ENCODE assay signal across 1 cellular context in genomic region chr14:37201724-37202123, GRCh38.
TF ChIP-seq lines count a peak whose summit lies in the region.

No MANE protein-coding gene starts in this region.

TF ChIP-seq in HepG2, 621 proteins besides CTCF, POLR2A, EP300 and RAD21 (continued from another document and continues in another):
- TF ChIP-seq GLMP (CRISPR knock-in tag; IDR thresholded peaks at IDR 0.05; ENCODE audit: borderline replicate concordance) (no peak), SNRNP70 (IDR thresholded peaks at IDR 0.05; ENCODE audit: low read depth, low read length) (no peak), PAF1 (CRISPR knock-in tag; IDR thresholded peaks at IDR 0.05) (no peak), TAF1 (CRISPR knock-in tag; IDR thresholded peaks at IDR 0.05) (no peak), ZNF788 (CRISPR knock-in tag; IDR thresholded peaks at IDR 0.05; ENCODE audit: borderline replicate concordance) (no peak), NR2C2 (CRISPR knock-in tag; IDR thresholded peaks at IDR 0.05; ENCODE audit: borderline replicate concordance) (peak; percentile 48; the same call in 1 of the 2 replicates), KLF11 (CRISPR knock-in tag; IDR thresholded peaks at IDR 0.05) (no peak), USF2 (IDR thresholded peaks at IDR 0.05; ENCODE audit: low read depth, low read length) (no peak), USF2 (CRISPR knock-in tag; IDR thresholded peaks at IDR 0.05; ENCODE audit: borderline replicate concordance) (no peak), FOXC1 (CRISPR knock-in tag; IDR thresholded peaks at IDR 0.05; ENCODE audit: borderline replicate concordance) (no peak), TERF1 (CRISPR knock-in tag; IDR thresholded peaks at IDR 0.05) (no peak), JUND (CRISPR knock-in tag; IDR thresholded peaks at IDR 0.05) (no peak), ATAD3A (CRISPR knock-in tag; IDR thresholded peaks at IDR 0.05) (no peak), FOXA3 (CRISPR knock-in tag; IDR thresholded peaks at IDR 0.05) (peak; percentile 31; the same call in 1 of the 2 replicates), ZNF124 (CRISPR knock-in tag; IDR thresholded peaks at IDR 0.05) (no peak), RARA (CRISPR knock-in tag; IDR thresholded peaks at IDR 0.05) (peak; percentile 97), ZBED4 (CRISPR knock-in tag; IDR thresholded peaks at IDR 0.05; ENCODE audit: borderline replicate concordance) (no peak), ATF4 (CRISPR knock-in tag; IDR thresholded peaks at IDR 0.05) (peak in 1 of 2 experiments; percentile 61; a peak in 1 of 4 replicates), SP5 (CRISPR knock-in tag; IDR thresholded peaks at IDR 0.05; ENCODE audit: borderline replicate concordance, low read depth) (no peak), JARID2 (CRISPR knock-in tag; IDR thresholded peaks at IDR 0.05; ENCODE audit: insufficient replicate concordance) (no peak), ZNF792 (CRISPR knock-in tag; IDR thresholded peaks at IDR 0.05) (no peak), ZNF782 (CRISPR knock-in tag; IDR thresholded peaks at IDR 0.05; ENCODE audit: borderline replicate concordance) (no peak), LCORL (IDR thresholded peaks at IDR 0.05) (no peak), LCORL (CRISPR knock-in tag; IDR thresholded peaks at IDR 0.05) (no peak), MEIS2 (CRISPR knock-in tag; IDR thresholded peaks at IDR 0.05) (no peak), TRIM24 (CRISPR knock-in tag; IDR thresholded peaks at IDR 0.05) (no peak), CREBL2 (CRISPR knock-in tag; IDR thresholded peaks at IDR 0.05; ENCODE audit: borderline replicate concordance) (no peak), ZMAT3 (CRISPR knock-in tag; conservative IDR thresholded peaks at IDR 0.05) (no peak), ZNF691 (CRISPR knock-in tag; IDR thresholded peaks at IDR 0.05; ENCODE audit: borderline replicate concordance, low read depth) (no peak), HDAC2 (CRISPR knock-in tag; IDR thresholded peaks at IDR 0.05) (no peak), ZNF281 (CRISPR knock-in tag; IDR thresholded peaks at IDR 0.05; ENCODE audit: borderline replicate concordance) (no peak), RORA (CRISPR knock-in tag; IDR thresholded peaks at IDR 0.05) (no peak), FOXP4 (CRISPR knock-in tag; IDR thresholded peaks at IDR 0.05) (0 out of 2 replicates have a peak, but pooled peaks have one; percentile 43), YEATS2 (CRISPR knock-in tag; IDR thresholded peaks at IDR 0.05; ENCODE audit: borderline replicate concordance) (no peak), ARID5B (CRISPR knock-in tag; IDR thresholded peaks at IDR 0.05) (peak; percentile 75), TFDP1 (CRISPR knock-in tag; IDR thresholded peaks at IDR 0.05; ENCODE audit: borderline replicate concordance) (no peak), TOE1 (CRISPR knock-in tag; IDR thresholded peaks at IDR 0.05) (no peak), NR2F6 (IDR thresholded peaks at IDR 0.05) (peak; percentile 93), NR2F6 (CRISPR knock-in tag; IDR thresholded peaks at IDR 0.05) (peak; percentile 95), SOX6 (IDR thresholded peaks at IDR 0.05) (no peak), SOX6 (CRISPR knock-in tag; IDR thresholded peaks at IDR 0.05) (0 out of 2 replicates have a peak, but pooled peaks have one; percentile 20), HNF4A (CRISPR knock-in tag; IDR thresholded peaks at IDR 0.05) (peak; percentile 46; the same call in 1 of the 2 replicates), HOXA3 (CRISPR knock-in tag; IDR thresholded peaks at IDR 0.05) (peak; percentile 44; the same call in 1 of the 2 replicates)
